ENCODE assay signal across 11 cellular contexts in genomic region chr2:69567157-69567908, GRCh38.
DNase-seq lines count a peak whose midpoint lies in the region; ATAC-seq, FAIRE-seq and TF ChIP-seq lines count a peak whose summit lies in the region.
"Had no signal": no experiment of that assay in that cellular context is flagged by ENCODE, and none has a peak within 500 bp of the region (broad histone marks: within the 10 kb centered on the region; RNA-seq: fewer than 3 reads in every experiment).

No MANE protein-coding gene starts in this region.

- H3K4me3 ChIP-seq in RWPE2 (ENCODE audit: severe bottlenecking) (no peak overlapping the region), skeletal muscle satellite cell (ENCODE audit: low read length) (no peak overlapping the region), pancreas (no peak overlapping the region)

- WGBS in pancreas, 2 donors = 89 to 95% methylated on average over 3 of the region's 3 CpGs

- DNase-seq in activated CD4-positive, CD25-positive, alpha-beta regulatory T cell (lab: John Stamatoyannopoulos, UW) = no peak
- DNase-seq in RWPE2 (ENCODE audit: low spot score) (no peak), fibroblast of the conjunctiva (ENCODE audit: low read depth) (peak; percentile 33), NCI-H1694 treated with DMSO at 0.1 percent for 48 hours (lab: John Stamatoyannopoulos, UW) (no peak), pancreas (no peak)
- DNase-seq: NCI-H1105 treated with DMSO at 0.1 percent for 48 hours, SHP77 treated with DMSO at 0.1 percent for 48 hours had no signal

- peaks cover 14% of the 10 kb centered on the region for H3K4me1 ChIP-seq in RWPE2 (ENCODE audit: insufficient read depth, poor library complexity, severe bottlenecking)
- peaks cover 20% of the 10 kb centered on the region for H3K4me1 ChIP-seq in skeletal muscle satellite cell (ENCODE audit: control insufficient read depth, insufficient read depth, low read length)
- peaks cover 14 to 32% (median 18%) of the 10 kb centered on the region in 3 donors for H3K4me1 ChIP-seq in pancreas

- FAIRE-seq in pancreas (lab: Jason Lieb, UNC) = no peak
- FAIRE-seq: islet of Langerhans had no signal

- H3K27me3 ChIP-seq in RWPE2 (ENCODE audit: insufficient read depth, poor library complexity, severe bottlenecking) = no peaks in the 10 kb centered on the region
- no peaks in the 10 kb centered on the region for H3K27me3 ChIP-seq in skeletal muscle satellite cell (ENCODE audit: control insufficient read depth, insufficient read depth, low read length)
- H3K27me3 ChIP-seq in pancreas = no peaks in the 10 kb centered on the region

- ATAC-seq in activated CD4-positive, CD25-positive, alpha-beta regulatory T cell treated with anti-CD3 and anti-CD28 coated beads, Interleukin-2, amount 50 U/mL, for 24 hours = peak; percentile 27 to 36
- peak; percentile 59 for ATAC-seq in RWPE2 (ENCODE audit: low read depth)
- ATAC-seq in GM21737 (IDR thresholded peaks at IDR 0.05; ENCODE audit: unreplicated experiment) = no peak
- ATAC-seq in pancreas = no peak

- TF ChIP-seq CTCF in RWPE2 (IDR thresholded peaks at IDR 0.05; ENCODE audit: poor library complexity, severe bottlenecking) (no peak), pancreas (IDR thresholded peaks at IDR 0.05) (no peak)

- intact Hi-C loops in pancreas (cut with DNase I) = loop anchor here in 1 of 3 donors (10.0 kb wide), 1 partner anchor 147 kb away; no protein-coding TSS in a partner anchor

- H3K36me3 ChIP-seq in RWPE2 (ENCODE audit: low read depth) = no peaks in the 10 kb centered on the region
- H3K36me3 ChIP-seq in skeletal muscle satellite cell (ENCODE audit: insufficient read depth, low read length) = no peaks in the 10 kb centered on the region
- H3K36me3 ChIP-seq in pancreas = no peaks in the 10 kb centered on the region

- H3K4me2 ChIP-seq in skeletal muscle satellite cell (ENCODE audit: low read length) = peak overlapping the region; percentile 42

- H3K27ac ChIP-seq in RWPE2 (ENCODE audit: poor library complexity, severe bottlenecking) = no peak overlapping the region
- no peak overlapping the region for H3K27ac ChIP-seq in pancreas

- no peaks in the 10 kb centered on the region for H3K9me3 ChIP-seq in RWPE2 (ENCODE audit: severe bottlenecking)
- no peaks in the 10 kb centered on the region for H3K9me3 ChIP-seq in skeletal muscle satellite cell (replicated peaks; ENCODE audit: low read length)
- H3K9me3 ChIP-seq in pancreas = no peaks in the 10 kb centered on the region

- no peak overlapping the region for H3K9ac ChIP-seq in skeletal muscle satellite cell (ENCODE audit: low read depth, low read length)

Comparison
In these comparisons a context has a peak if more than half of its experiments do, and no peak if none do; other contexts are left out.
1. ATAC-seq: peak in activated CD4-positive, CD25-positive, alpha-beta regulatory T cell treated with anti-CD3 and anti-CD28 coated beads, Interleukin-2, amount 50 U/mL, for 24 hours (2 of 2) and RWPE2 (single experiment); none in GM21737 (single experiment) and pancreas (0 of 4).